In genomic region chr2:167933097-167933814, GRCh38 we compare ENCODE assay signal across 21 cellular contexts.
"Had no signal": no experiment of that assay in that cellular context is flagged by ENCODE, and none has a peak within 500 bp of the region (broad histone marks: within the 10 kb centered on the region; RNA-seq: fewer than 3 reads in every experiment).

No MANE protein-coding gene starts in this region.

- H3K27ac ChIP-seq: coronary artery, dorsolateral prefrontal cortex, esophagus squamous epithelium, gastrocnemius medialis, heart right ventricle, left lung, lower lobe of right lung had no signal

- H3K4me1 ChIP-seq: esophagus squamous epithelium, gastrocnemius medialis, heart right ventricle, left lung, lower lobe of right lung had no signal

- H3K4me3 ChIP-seq: coronary artery, dorsolateral prefrontal cortex, esophagus squamous epithelium, gastrocnemius medialis, heart right ventricle, left lung, lower lobe of right lung, mucosa of descending colon had no signal

- H3K36me3 ChIP-seq: esophagus squamous epithelium, gastrocnemius medialis, heart right ventricle, left lung, lower lobe of right lung had no signal

- H3K9me3 ChIP-seq: esophagus squamous epithelium, gastrocnemius medialis, left lung, lower lobe of right lung, mucosa of descending colon had no signal

- DNase-seq: dermis blood vessel endothelial cell; dorsolateral prefrontal cortex; effector CD4-positive, alpha-beta T cell; effector memory CD4-positive, alpha-beta T cell; esophagus squamous epithelium; foreskin fibroblast; foreskin melanocyte; gastrocnemius medialis; glutamatergic neuron; head of caudate nucleus; heart right ventricle; hippocampal formation; left cardiac atrium; left lung; left ventricle myocardium superior; lower lobe of right lung; mesenchymal stem cell; mucosa of descending colon; naive B cell; naive thymus-derived CD8-positive, alpha-beta T cell had no signal

- H3K27me3 ChIP-seq: dorsolateral prefrontal cortex, esophagus squamous epithelium, gastrocnemius medialis, heart right ventricle, left lung had no signal
